ENCODE assay signal across 11 cellular contexts in genomic region chr1:171506525-171507304, GRCh38. TPM values are rescaled to one million over a fixed set of nuclear protein-coding genes. Genes with fewer than 3 reads are reported as not detected.
DNase-seq lines count a peak whose midpoint lies in the region; ATAC-seq, FAIRE-seq and TF ChIP-seq lines count a peak whose summit lies in the region.
"Had no signal": no experiment of that assay in that cellular context is flagged by ENCODE, and none has a peak within 500 bp of the region (broad histone marks: within the 10 kb centered on the region; RNA-seq: fewer than 3 reads in every experiment).

No MANE protein-coding gene starts in this region.

- CTCF ChIA-PET in activated CD4-positive, alpha-beta T cell treated with anti-CD3 and anti-CD28 coated beads for 36 hours (lab: Charles Lee) = interaction anchor here (0.6 to 1.6 kb wide), 7 partner anchors 14 to 499 kb away, joined by 3 to 4 read pairs (median 3); partner anchors contain the start of genes FMO4 and PRRC2C
- CTCF ChIA-PET in endothelial cell of umbilical vein (lab: Charles Lee) = interaction anchor here (0.9 to 2.2 kb wide), 3 partner anchors 9 to 17 kb away, joined by 3 to 5 read pairs (median 4); no protein-coding TSS in a partner anchor

- H3K4me1 ChIP-seq in endothelial cell of umbilical vein (ENCODE audit: control insufficient read depth, extremely low read depth, insufficient read depth, low read length) (peaks cover 2% of the 10 kb centered on the region), osteoblast (ENCODE audit: insufficient read depth, low read length) (peaks cover 11% of the 10 kb centered on the region)
- H3K4me1 ChIP-seq: SJSA1 had no signal

- H3K27ac ChIP-seq in endothelial cell of umbilical vein (ENCODE audit: insufficient read depth, low read depth, low read length) (no peak overlapping the region), osteoblast (ENCODE audit: low read depth, low read length) (peak overlapping the region; percentile 26)
- H3K27ac ChIP-seq: SJSA1 had no signal

- dilution Hi-C loops in endothelial cell of umbilical vein (cut with MboI; ENCODE audit: extremely low pct_ligation_motif_present, low sequenced_read_pairs) = no loop called here

- DNase-seq in activated CD4-positive, alpha-beta T cell treated with anti-CD3 and anti-CD28 coated beads for 36 hours = no peak
- DNase-seq in activated CD4-positive, alpha-beta T cell treated with anti-CD3 and anti-CD28 coated beads, Interleukin-2, amount 50 U/mL, for 48 hours = no peak
- DNase-seq in T-helper 17 cell (no peak), endothelial cell of umbilical vein (ENCODE audit: low read depth, low spot score) (peak; percentile 41), osteoblast (ENCODE audit: insufficient read length, low spot score, missing footprints) (no peak), NCI-H1092 treated with DMSO at 0.1 percent for 48 hours (lab: John Stamatoyannopoulos, UW) (no peak)
- DNase-seq in activated CD8-positive, alpha-beta memory T cell treated with anti-CD3 and anti-CD28 coated beads, Interleukin-2, amount 50 U/mL, for 4 hours = no peak
- DNase-seq: MM.1S had no signal

- ATAC-seq in activated CD4-positive, alpha-beta T cell treated with anti-CD3 and anti-CD28 coated beads for 36 hours = peak; percentile 30
- ATAC-seq in T-helper 17 cell (peak; percentile 22), HG02840 (IDR thresholded peaks at IDR 0.05; ENCODE audit: low FRiP score, unreplicated experiment) (no peak)
- ATAC-seq: HCT116 had no signal

- no TSS peak for BruUV-seq in endothelial cell of umbilical vein (replicated peaks; lab: Mats Ljungman, UMichigan)

- H3K79me2 ChIP-seq in endothelial cell of umbilical vein (ENCODE audit: control insufficient read depth, insufficient read depth, low read length) (peaks cover 100% of the 10 kb centered on the region), osteoblast (ENCODE audit: insufficient read depth, low read length) (peaks cover 100% of the 10 kb centered on the region)

- H3K9ac ChIP-seq in endothelial cell of umbilical vein (replicated peaks; ENCODE audit: extremely low read depth, insufficient read depth, low read length) = no peak overlapping the region

- H3K36me3 Mint-ChIP-seq in activated CD4-positive, alpha-beta T cell treated with anti-CD3 and anti-CD28 coated beads for 36 hours (ENCODE audit: low read depth) = peaks cover 44% of the 10 kb centered on the region
- H3K36me3 Mint-ChIP-seq in T-helper 17 cell (ENCODE audit: low read depth) = no peaks in the 10 kb centered on the region

- no peaks in the 10 kb centered on the region for H3K27me3 Mint-ChIP-seq in activated CD4-positive, alpha-beta T cell treated with anti-CD3 and anti-CD28 coated beads for 36 hours
- no peaks in the 10 kb centered on the region for H3K27me3 Mint-ChIP-seq in T-helper 17 cell

- POLR2A ChIA-PET in activated CD4-positive, alpha-beta T cell treated with anti-CD3 and anti-CD28 coated beads for 36 hours (lab: Charles Lee) = no interaction called here
- POLR2A ChIA-PET in endothelial cell of umbilical vein (lab: Charles Lee) = interaction anchor here (0.6 kb wide), 1 partner anchor 298 kb away, joined by 3 read pairs; no protein-coding TSS in a partner anchor

- H2AFZ ChIP-seq in endothelial cell of umbilical vein (ENCODE audit: low read depth, low read length) = no peak overlapping the region
- H2AFZ ChIP-seq in osteoblast (ENCODE audit: low read length) = no peak overlapping the region

- H3K27me3 ChIP-seq in endothelial cell of umbilical vein (ENCODE audit: control insufficient read depth in 2 of 2, insufficient read depth in 2 of 2, low read length in 2 of 2) (no peaks in the 10 kb centered on the region), osteoblast (ENCODE audit: insufficient read depth, low read length) (no peaks in the 10 kb centered on the region)
- H3K27me3 ChIP-seq: SJSA1 had no signal

- H3K9me1 ChIP-seq in endothelial cell of umbilical vein (replicated peaks; ENCODE audit: control insufficient read depth, extremely low read depth, insufficient read depth, low read length) = no peaks in the 10 kb centered on the region

- intact Hi-C loops in activated CD4-positive, alpha-beta T cell treated with anti-CD3 and anti-CD28 coated beads for 36 hours (cut with DNase I, micrococcal nuclease) = no loop called here
- intact Hi-C loops in endothelial cell of umbilical vein (cut with micrococcal nuclease) = no loop called here

- H3K36me3 ChIP-seq in endothelial cell of umbilical vein (ENCODE audit: control insufficient read depth in 2 of 2, extremely low read depth in 1 of 2, insufficient read depth in 2 of 2, low read length in 2 of 2) = no peaks in the 10 kb centered on the region
- H3K36me3 ChIP-seq in osteoblast (ENCODE audit: insufficient read depth, low read length) = no peaks in the 10 kb centered on the region

- no peaks in the 10 kb centered on the region for H3K9me3 Mint-ChIP-seq in activated CD4-positive, alpha-beta T cell treated with anti-CD3 and anti-CD28 coated beads for 36 hours (ENCODE audit: low read depth)

- no peaks in the 10 kb centered on the region for H3K9me3 ChIP-seq in T-helper 17 cell (ENCODE audit: control insufficient read depth, low read length, poor library complexity, severe bottlenecking)
- H3K9me3 ChIP-seq in endothelial cell of umbilical vein (replicated peaks; ENCODE audit: control insufficient read depth, insufficient read depth, low read length) = no peaks in the 10 kb centered on the region
- no peaks in the 10 kb centered on the region for H3K9me3 ChIP-seq in osteoblast (ENCODE audit: low read depth, low read length)
- H3K9me3 ChIP-seq: SJSA1 had no signal

- no peak for TF ChIP-seq POLR2A in endothelial cell of umbilical vein (IDR thresholded peaks at IDR 0.05; ENCODE audit: low read depth, low read length)

- no peak overlapping the region for H3K4me3 Mint-ChIP-seq in activated CD4-positive, alpha-beta T cell treated with anti-CD3 and anti-CD28 coated beads for 36 hours
- peak overlapping the region; percentile 79 for H3K4me3 Mint-ChIP-seq in T-helper 17 cell

- no peak for FAIRE-seq in endothelial cell of umbilical vein (lab: Jason Lieb, UNC)

- TF ChIP-seq CTCF in endothelial cell of umbilical vein (IDR thresholded peaks at IDR 0.05; ENCODE audit: extremely low read depth in 1 of 2, insufficient read depth in 1 of 2, low read depth in 1 of 2, low read length in 2 of 2) (no peak), osteoblast (IDR thresholded peaks at IDR 0.05; ENCODE audit: extremely low read depth, low read depth, low read length) (no peak)

- no peak overlapping the region for H3K4me3 ChIP-seq in endothelial cell of umbilical vein (replicated peaks in 1 of 3; ENCODE audit: insufficient read depth in 1 of 3, low read depth in 1 of 3, low read length in 3 of 3)
- H3K4me3 ChIP-seq in osteoblast (ENCODE audit: insufficient read depth, low read length) = no peak overlapping the region
- H3K4me3 ChIP-seq: SJSA1 had no signal

- H4K20me1 ChIP-seq in endothelial cell of umbilical vein (replicated peaks; ENCODE audit: control insufficient read depth, extremely low read depth, insufficient read depth, low read length) = peaks cover 43% of the 10 kb centered on the region
- H4K20me1 ChIP-seq in osteoblast (ENCODE audit: insufficient read depth, low read length) = peaks cover 81% of the 10 kb centered on the region

- peak overlapping the region; percentile 80 for H3K27ac Mint-ChIP-seq in activated CD4-positive, alpha-beta T cell treated with anti-CD3 and anti-CD28 coated beads for 36 hours
- H3K27ac Mint-ChIP-seq in T-helper 17 cell = peak overlapping the region; percentile 80

- H3K4me1 Mint-ChIP-seq in activated CD4-positive, alpha-beta T cell treated with anti-CD3 and anti-CD28 coated beads for 36 hours = peaks cover 97% of the 10 kb centered on the region
- peaks cover 73% of the 10 kb centered on the region for H3K4me1 Mint-ChIP-seq in T-helper 17 cell

- H3K4me2 ChIP-seq in endothelial cell of umbilical vein (ENCODE audit: insufficient read depth, low read length) (no peak overlapping the region), osteoblast (ENCODE audit: insufficient read depth, low read length) (no peak overlapping the region)

TF ChIP-seq in endothelial cell of umbilical vein, 7 proteins besides CTCF, POLR2A, EP300 and RAD21:
- TF ChIP-seq JUN (IDR thresholded peaks at IDR 0.05; ENCODE audit: borderline replicate concordance, insufficient read depth, insufficient read length, low read depth) = no peak
- TF ChIP-seq EZH2 (IDR thresholded peaks at IDR 0.05; ENCODE audit: borderline replicate concordance, low read depth, low read length, severe bottlenecking) = no peak
- no peak for TF ChIP-seq MAX (IDR thresholded peaks at IDR 0.05; ENCODE audit: insufficient read depth, insufficient read length)
- no peak for TF ChIP-seq POLR2AphosphoS5 (IDR thresholded peaks at IDR 0.05; ENCODE audit: insufficient read depth, low read depth, low read length)
- TF ChIP-seq FOS (IDR thresholded peaks at IDR 0.05; ENCODE audit: borderline replicate concordance, insufficient read depth, low read length) = no peak
- TF ChIP-seq MYC (IDR thresholded peaks at IDR 0.05; ENCODE audit: low read depth, low read length) = no peak
- TF ChIP-seq GATA2 (IDR thresholded peaks at IDR 0.05; ENCODE audit: insufficient read depth, insufficient read length, low read depth, low read length) = no peak

RNA-seq across cellular contexts. Expression of gene PRRC2C, which starts 21.4 kb away (rescaled TPM):
- 100 to 1,000 TPM; 233 to 351 TPM for total RNA-seq in activated CD4-positive, alpha-beta T cell treated with anti-CD3 and anti-CD28 coated beads for 36 hours
- total RNA-seq in T-helper 17 cell (100 to 1,000 TPM; 333 to 383 TPM), endothelial cell of umbilical vein (164 and 199 TPM in 2 replicates), osteoblast (40.5 and 52.2 TPM in 2 replicates)
- polyA plus RNA-seq in endothelial cell of umbilical vein = 54.3 and 65.7 TPM in 2 replicates
- 56.5 and 60.3 TPM in 2 replicates for polyA plus RNA-seq in endothelial cell of umbilical vein (2011; cell fraction: cytosol; rRNA removed)
- polyA plus RNA-seq in endothelial cell of umbilical vein (2011; cell fraction: nucleus; rRNA removed) = 94.6 and 95.3 TPM in 2 replicates
- polyA plus RNA-seq in endothelial cell of umbilical vein (2012) = 66.2 and 87.6 TPM in 2 replicates
- polyA minus RNA-seq in endothelial cell of umbilical vein = 106 and 123 TPM in 2 replicates
- polyA minus RNA-seq in endothelial cell of umbilical vein (2011; cell fraction: cytosol; rRNA and poly(A)+ RNA removed) = 48.2 TPM
- polyA minus RNA-seq in endothelial cell of umbilical vein (2011; cell fraction: nucleus; rRNA and poly(A)+ RNA removed) = 93.6 and 139 TPM in 2 replicates
